ENCODE assay signal across 15 cellular contexts in genomic region chr18:70415823-70416488, GRCh38.
DNase-seq lines count a peak whose midpoint lies in the region; ATAC-seq, FAIRE-seq and TF ChIP-seq lines count a peak whose summit lies in the region.
"Had no signal": no experiment of that assay in that cellular context is flagged by ENCODE, and none has a peak within 500 bp of the region (broad histone marks: within the 10 kb centered on the region; RNA-seq: fewer than 3 reads in every experiment).

No MANE protein-coding gene starts in this region.

- H3K36me3 ChIP-seq in small intestine (ENCODE audit: control insufficient read depth in 2 of 2, insufficient read depth in 2 of 2, low read length in 2 of 2): no peaks in the 10 kb centered on the region
- H3K36me3 ChIP-seq: right atrium auricular region had no signal

- H3K27me3 ChIP-seq in small intestine (ENCODE audit: control insufficient read depth in 2 of 2, insufficient read depth in 2 of 2, low read length in 2 of 2): no peaks in the 10 kb centered on the region
- H3K27me3 ChIP-seq: right atrium auricular region had no signal

- 37 to 71% (median 48%) methylated on average over 13 of the region's 13 CpGs for WGBS in small intestine, 3 donors

- no peak for TF ChIP-seq POLR2A in GM18505 (IDR thresholded peaks at IDR 0.05; ENCODE audit: borderline replicate concordance, extremely low read depth, insufficient read depth, insufficient read length)

- H3K4me1 ChIP-seq in small intestine (ENCODE audit: control insufficient read depth in 2 of 2, insufficient read depth in 1 of 2, low read depth in 1 of 2, low read length in 1 of 2): peaks cover 0 to 6% of the 10 kb centered on the region in 2 donors

- H3K27ac ChIP-seq in small intestine (ENCODE audit: low read depth in 1 of 2, low read length in 1 of 2): no peak overlapping the region
- H3K27ac ChIP-seq: right atrium auricular region had no signal

- DNase-seq in HT-29 (ENCODE audit: low spot score): peak; percentile 48
- DNase-seq in NCI-H524 treated with DMSO at 0.1 percent for 48 hours (lab: John Stamatoyannopoulos, UW): peak; percentile 68
- peak; percentile 84 for DNase-seq in epithelial cell of esophagus (ENCODE audit: low read depth)
- peak; percentile 84 for DNase-seq in small intestine
- no peak for DNase-seq in inferior parietal cortex (ENCODE audit: extremely low spot score)
- DNase-seq: amniotic stem cell, C1 segment of cervical spinal cord, cerebellar nuclear complex, GOT3, NCI-H1930 had no signal

- no peak overlapping the region for H3K4me3 ChIP-seq in epithelial cell of esophagus (ENCODE audit: low read length)
- H3K4me3 ChIP-seq in small intestine (ENCODE audit: low read depth in 1 of 2, low read length in 2 of 2): no peak overlapping the region
- H3K4me3 ChIP-seq: right atrium auricular region had no signal

- H3K9me3 ChIP-seq in small intestine (ENCODE audit: control insufficient read depth, low read depth): no peaks in the 10 kb centered on the region
- H3K9me3 ChIP-seq: right atrium auricular region had no signal

- ATAC-seq in GM18498 (IDR thresholded peaks at IDR 0.05; ENCODE audit: unreplicated experiment) (no peak), GM18505 (IDR thresholded peaks at IDR 0.05; ENCODE audit: unreplicated experiment) (no peak)

- FAIRE-seq in small intestine (lab: Jason Lieb, UNC): no peak
- FAIRE-seq: endothelial cell of umbilical vein, HTR-8/SVneo had no signal

- no peak for TF ChIP-seq CTCF in epithelial cell of esophagus (IDR thresholded peaks at IDR 0.05; ENCODE audit: insufficient read depth, low read depth, low read length, missing control alignments)
